ENCODE assay signal across 8 cellular contexts in genomic region chr10:15865304-15865703, GRCh38.
"Had no signal": no experiment of that assay in that cellular context is flagged by ENCODE, and none has a peak within 500 bp of the region (broad histone marks: within the 10 kb centered on the region; RNA-seq: fewer than 3 reads in every experiment).

No MANE protein-coding gene starts in this region.

- H2AFZ ChIP-seq: GM23338 had no signal

- H3K4me3 ChIP-seq: GM23338 had no signal

- H3K4me2 ChIP-seq: GM23338 had no signal

- H3K27ac Mint-ChIP-seq: GM23338, H9, IgD-negative memory B cell had no signal

- H3K36me3 Mint-ChIP-seq: IgD-negative memory B cell had no signal

- H3K4me3 Mint-ChIP-seq: GM23338, H9, IgD-negative memory B cell had no signal

- DNase-seq: H9, HCEC 1CT, KG1 had no signal

- H3K4me1 Mint-ChIP-seq: GM23338, H9 had no signal

- ATAC-seq: GM23338 had no signal

- FAIRE-seq: H1, H54, HTR-8/SVneo had no signal
